In the genomic region with DNA sequence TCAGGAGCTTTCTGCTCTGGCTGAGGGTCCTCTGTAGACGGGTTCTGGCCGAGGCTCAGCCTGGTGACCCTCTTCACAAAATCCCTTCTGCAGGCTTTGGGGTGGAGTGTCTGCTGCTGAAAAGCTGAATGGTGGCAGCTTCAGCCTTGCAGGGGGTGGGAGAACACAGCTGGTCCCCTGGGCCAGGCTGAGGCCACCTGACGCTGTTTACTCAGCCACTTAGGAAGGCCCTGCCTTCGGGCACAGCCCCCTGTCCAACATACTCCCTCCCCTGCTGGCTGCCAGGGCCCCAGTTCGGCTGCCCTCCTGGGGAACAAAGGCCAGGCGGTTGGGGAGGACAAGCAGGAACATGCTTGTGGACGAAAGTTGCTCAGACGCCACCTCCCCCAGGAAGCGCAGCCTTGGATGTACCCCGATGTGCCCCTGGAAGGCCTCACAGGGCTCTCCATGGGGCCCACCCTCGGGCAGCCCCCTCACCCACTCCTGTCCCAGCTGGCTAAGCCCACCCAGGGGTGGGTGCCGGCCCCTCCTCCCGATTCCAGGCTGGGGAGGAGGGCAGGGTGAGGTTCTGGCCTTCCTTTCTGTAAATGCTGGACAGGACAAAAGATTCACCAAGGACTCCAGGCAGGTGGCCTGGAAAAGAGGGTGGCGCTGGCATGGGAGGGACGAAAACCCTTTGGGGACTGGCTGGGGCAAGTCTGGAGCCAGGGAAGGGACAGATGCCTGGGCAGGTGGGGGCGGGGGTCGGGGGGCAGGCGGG, we compare ENCODE assay signal across 1 cellular context.
TF ChIP-seq lines count a peak whose summit lies in the region.

A gene (minus strand): TSS at position 130 of the 760 bp plus-strand sequence. CDS start 271 bp downstream, outside the sequence.

TF ChIP-seq in HepG2, 621 proteins besides CTCF, POLR2A, EP300 and RAD21 (continued from another document):
- TF ChIP-seq, protein P1, sequence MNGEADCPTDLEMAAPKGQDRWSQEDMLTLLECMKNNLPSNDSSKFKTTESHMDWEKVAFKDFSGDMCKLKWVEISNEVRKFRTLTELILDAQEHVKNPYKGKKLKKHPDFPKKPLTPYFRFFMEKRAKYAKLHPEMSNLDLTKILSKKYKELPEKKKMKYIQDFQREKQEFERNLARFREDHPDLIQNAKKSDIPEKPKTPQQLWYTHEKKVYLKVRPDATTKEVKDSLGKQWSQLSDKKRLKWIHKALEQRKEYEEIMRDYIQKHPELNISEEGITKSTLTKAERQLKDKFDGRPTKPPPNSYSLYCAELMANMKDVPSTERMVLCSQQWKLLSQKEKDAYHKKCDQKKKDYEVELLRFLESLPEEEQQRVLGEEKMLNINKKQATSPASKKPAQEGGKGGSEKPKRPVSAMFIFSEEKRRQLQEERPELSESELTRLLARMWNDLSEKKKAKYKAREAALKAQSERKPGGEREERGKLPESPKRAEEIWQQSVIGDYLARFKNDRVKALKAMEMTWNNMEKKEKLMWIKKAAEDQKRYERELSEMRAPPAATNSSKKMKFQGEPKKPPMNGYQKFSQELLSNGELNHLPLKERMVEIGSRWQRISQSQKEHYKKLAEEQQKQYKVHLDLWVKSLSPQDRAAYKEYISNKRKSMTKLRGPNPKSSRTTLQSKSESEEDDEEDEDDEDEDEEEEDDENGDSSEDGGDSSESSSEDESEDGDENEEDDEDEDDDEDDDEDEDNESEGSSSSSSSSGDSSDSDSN (CRISPR knock-in tag; IDR thresholded peaks at IDR 0.05): peak; percentile 91
- TF ChIP-seq MTA1 (CRISPR knock-in tag; IDR thresholded peaks at IDR 0.05; ENCODE audit: borderline replicate concordance) (0 out of 2 replicates have a peak, but pooled peaks have one; percentile 48), AHR (CRISPR knock-in tag; IDR thresholded peaks at IDR 0.05) (peak; percentile 71; the same call in 1 of the 2 replicates), GTF2F1 (IDR thresholded peaks at IDR 0.05; ENCODE audit: low read length) (no peak), NR2C2 (CRISPR knock-in tag; IDR thresholded peaks at IDR 0.05; ENCODE audit: borderline replicate concordance) (peak; percentile 36; the same call in 1 of the 2 replicates), ZZZ3 (CRISPR knock-in tag; IDR thresholded peaks at IDR 0.05; ENCODE audit: borderline replicate concordance) (no peak), FOXA3 (CRISPR knock-in tag; IDR thresholded peaks at IDR 0.05) (peak; percentile 92)
- TF ChIP-seq, protein P2, sequence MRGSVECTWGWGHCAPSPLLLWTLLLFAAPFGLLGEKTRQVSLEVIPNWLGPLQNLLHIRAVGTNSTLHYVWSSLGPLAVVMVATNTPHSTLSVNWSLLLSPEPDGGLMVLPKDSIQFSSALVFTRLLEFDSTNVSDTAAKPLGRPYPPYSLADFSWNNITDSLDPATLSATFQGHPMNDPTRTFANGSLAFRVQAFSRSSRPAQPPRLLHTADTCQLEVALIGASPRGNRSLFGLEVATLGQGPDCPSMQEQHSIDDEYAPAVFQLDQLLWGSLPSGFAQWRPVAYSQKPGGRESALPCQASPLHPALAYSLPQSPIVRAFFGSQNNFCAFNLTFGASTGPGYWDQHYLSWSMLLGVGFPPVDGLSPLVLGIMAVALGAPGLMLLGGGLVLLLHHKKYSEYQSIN (CRISPR knock-in tag; IDR thresholded peaks at IDR 0.05; ENCODE audit: borderline replicate concordance): no peak
- TF ChIP-seq, protein P3, sequence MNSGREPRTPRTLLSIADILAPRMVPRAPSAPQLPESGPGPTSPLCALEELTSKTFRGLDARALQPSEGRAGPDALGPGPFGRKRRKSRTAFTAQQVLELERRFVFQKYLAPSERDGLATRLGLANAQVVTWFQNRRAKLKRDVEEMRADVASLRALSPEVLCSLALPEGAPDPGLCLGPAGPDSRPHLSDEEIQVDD (CRISPR knock-in tag; IDR thresholded peaks at IDR 0.05; ENCODE audit: borderline replicate concordance): peak; percentile 57; the same call in 1 of the 2 replicates
- TF ChIP-seq, protein P4, sequence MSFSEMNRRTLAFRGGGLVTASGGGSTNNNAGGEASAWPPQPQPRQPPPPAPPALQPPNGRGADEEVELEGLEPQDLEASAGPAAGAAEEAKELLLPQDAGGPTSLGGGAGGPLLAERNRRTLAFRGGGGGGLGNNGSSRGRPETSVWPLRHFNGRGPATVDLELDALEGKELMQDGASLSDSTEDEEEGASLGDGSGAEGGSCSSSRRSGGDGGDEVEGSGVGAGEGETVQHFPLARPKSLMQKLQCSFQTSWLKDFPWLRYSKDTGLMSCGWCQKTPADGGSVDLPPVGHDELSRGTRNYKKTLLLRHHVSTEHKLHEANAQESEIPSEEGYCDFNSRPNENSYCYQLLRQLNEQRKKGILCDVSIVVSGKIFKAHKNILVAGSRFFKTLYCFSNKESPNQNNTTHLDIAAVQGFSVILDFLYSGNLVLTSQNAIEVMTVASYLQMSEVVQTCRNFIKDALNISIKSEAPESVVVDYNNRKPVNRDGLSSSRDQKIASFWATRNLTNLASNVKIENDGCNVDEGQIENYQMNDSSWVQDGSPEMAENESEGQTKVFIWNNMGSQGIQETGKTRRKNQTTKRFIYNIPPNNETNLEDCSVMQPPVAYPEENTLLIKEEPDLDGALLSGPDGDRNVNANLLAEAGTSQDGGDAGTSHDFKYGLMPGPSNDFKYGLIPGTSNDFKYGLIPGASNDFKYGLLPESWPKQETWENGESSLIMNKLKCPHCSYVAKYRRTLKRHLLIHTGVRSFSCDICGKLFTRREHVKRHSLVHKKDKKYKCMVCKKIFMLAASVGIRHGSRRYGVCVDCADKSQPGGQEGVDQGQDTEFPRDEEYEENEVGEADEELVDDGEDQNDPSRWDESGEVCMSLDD (CRISPR knock-in tag; IDR thresholded peaks at IDR 0.05; ENCODE audit: borderline replicate concordance): peak; percentile 35; the same call in 1 of the 2 replicates
TF ChIP-seq in HepG2: peak in this region for 158.
